In the genomic region with DNA sequence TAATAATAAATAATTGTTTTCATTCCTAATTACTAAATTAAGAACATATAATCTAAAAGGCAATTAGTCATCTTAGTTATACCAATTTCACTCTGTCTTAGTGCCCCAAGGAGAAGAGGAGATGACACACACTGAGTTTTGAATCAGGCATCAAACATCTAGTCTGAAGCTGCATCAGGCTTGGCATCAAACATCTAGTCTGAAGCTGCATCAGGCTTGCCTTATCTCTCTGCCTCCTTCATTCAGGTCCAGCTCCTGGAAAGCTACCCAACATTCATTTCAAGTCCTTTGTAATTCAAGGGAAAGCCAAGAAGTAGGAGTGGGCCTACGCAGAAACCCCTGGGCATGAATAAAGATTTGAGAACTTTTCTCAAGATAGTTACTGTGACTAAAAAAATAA, we compare ENCODE assay signal across 21 cellular contexts.
DNase-seq lines count a peak whose midpoint lies in the region; FAIRE-seq and TF ChIP-seq lines count a peak whose summit lies in the region.
"Had no signal": no experiment of that assay in that cellular context is flagged by ENCODE, and none has a peak within 500 bp of the region (broad histone marks: within the 10 kb centered on the region; RNA-seq: fewer than 3 reads in every experiment).

No MANE protein-coding gene starts in this region.

- DNase-seq in HS-5 (ENCODE audit: low read depth), result peak; percentile 25
- peak; percentile 52 for DNase-seq in astrocyte (ENCODE audit: low read depth)
- DNase-seq in keratinocyte (ENCODE audit: low read depth, low spot score), result no peak
- DNase-seq in type B pancreatic cell (ENCODE audit: extremely low spot score, unreplicated experiment), result no peak
- no peak for DNase-seq in effector CD4-positive, alpha-beta T cell
- DNase-seq in NCI-H524 treated with DMSO at 0.1 percent for 48 hours (lab: John Stamatoyannopoulos, UW), result no peak
- DNase-seq in NCI-H2107 treated with DMSO at 0.1 percent for 48 hours (lab: John Stamatoyannopoulos, UW; ENCODE audit: unreplicated experiment), result no peak
- DNase-seq: activated CD4-positive, alpha-beta memory T cell treated with anti-CD3 and anti-CD28 coated beads, Interleukin-2, amount 10 ng/mL, durations not matched to agents 7 days and 5 days; activated T-cell treated with anti-CD3 and anti-CD28 coated beads, Interleukin-2, amount 50 U/mL, for 1 hour; amniotic stem cell; CD8-positive, alpha-beta memory T cell; DMS79; effector memory CD4-positive, alpha-beta T cell; esophagus squamous epithelium; head of caudate nucleus; NCI-H187; occipital lobe; T-helper 17 cell; upper lobe of right lung; WERI-Rb-1 had no signal

- peaks cover 6% of the 10 kb centered on the region for H3K9me3 Mint-ChIP-seq in astrocyte (ENCODE audit: unreplicated experiment)
- peaks cover 9% of the 10 kb centered on the region for H3K9me3 Mint-ChIP-seq in type B pancreatic cell
- H3K9me3 Mint-ChIP-seq: activated CD4-positive, alpha-beta memory T cell treated with anti-CD3 and anti-CD28 coated beads, Interleukin-2, amount 10 ng/mL, durations not matched to agents 7 days and 5 days had no signal

- peaks cover 3% of the 10 kb centered on the region for H3K9me1 ChIP-seq in keratinocyte (ENCODE audit: control insufficient read depth, extremely low read depth, insufficient read depth, low read length)

- H3K9me3 ChIP-seq in astrocyte (ENCODE audit: insufficient read depth, low read depth, low read length) (no peaks in the 10 kb centered on the region), keratinocyte (ENCODE audit: control insufficient read depth, low read depth, low read length) (no peaks in the 10 kb centered on the region)
- H3K9me3 ChIP-seq: esophagus squamous epithelium, SJSA1, upper lobe of right lung had no signal

- FAIRE-seq in astrocyte (lab: Jason Lieb, UNC), result no peak
- FAIRE-seq in keratinocyte (lab: Jason Lieb, UNC), result peak; percentile 41

- H3K4me3 ChIP-seq in astrocyte (ENCODE audit: insufficient read depth, low read depth, low read length) (no peak overlapping the region), keratinocyte (ENCODE audit: control insufficient read depth in 2 of 3, extremely low read depth in 1 of 3, insufficient read depth in 2 of 3, low read depth in 1 of 3, low read length in 3 of 3) (no peak overlapping the region)
- H3K4me3 ChIP-seq: esophagus squamous epithelium, SJSA1, upper lobe of right lung had no signal

- no peak overlapping the region for H2AFZ ChIP-seq in astrocyte (ENCODE audit: low read depth, low read length)
- no peak overlapping the region for H2AFZ ChIP-seq in keratinocyte (ENCODE audit: control insufficient read depth, low read length)

- H3K27ac Mint-ChIP-seq in astrocyte (ENCODE audit: unreplicated experiment) (peak overlapping the region; percentile 58), type B pancreatic cell (no peak overlapping the region)
- H3K27ac Mint-ChIP-seq: activated CD4-positive, alpha-beta memory T cell treated with anti-CD3 and anti-CD28 coated beads, Interleukin-2, amount 10 ng/mL, durations not matched to agents 7 days and 5 days; CD8-positive, alpha-beta memory T cell; T-helper 17 cell had no signal

- peaks cover 10% of the 10 kb centered on the region for H3K4me1 ChIP-seq in astrocyte (ENCODE audit: insufficient read depth, low read length)
- peaks cover 17% of the 10 kb centered on the region for H3K4me1 ChIP-seq in keratinocyte (ENCODE audit: control insufficient read depth, extremely low read depth, insufficient read depth, low read length)
- H3K4me1 ChIP-seq: SJSA1 had no signal

- dilution Hi-C loops in keratinocyte (cut with MboI; ENCODE audit: extremely low pct_ligation_motif_present, low sequenced_read_pairs), result no loop called here

- H3K9ac ChIP-seq in astrocyte (ENCODE audit: low read length), result no peak overlapping the region
- no peak overlapping the region for H3K9ac ChIP-seq in keratinocyte (ENCODE audit: control insufficient read depth, extremely low read depth, insufficient read depth, low read length)

- H3K27me3 Mint-ChIP-seq in astrocyte (ENCODE audit: low read depth, unreplicated experiment), result no peaks in the 10 kb centered on the region
- no peaks in the 10 kb centered on the region for H3K27me3 Mint-ChIP-seq in type B pancreatic cell
- H3K27me3 Mint-ChIP-seq: activated CD4-positive, alpha-beta memory T cell treated with anti-CD3 and anti-CD28 coated beads, Interleukin-2, amount 10 ng/mL, durations not matched to agents 7 days and 5 days had no signal

- H3K27ac ChIP-seq in astrocyte (ENCODE audit: low read depth, low read length) (peak overlapping the region; percentile 4), keratinocyte (ENCODE audit: control insufficient read depth, insufficient read depth, low read length) (no peak overlapping the region)
- H3K27ac ChIP-seq: esophagus squamous epithelium, SJSA1, upper lobe of right lung, WERI-Rb-1 had no signal

- H3K4me1 Mint-ChIP-seq in astrocyte (ENCODE audit: low read depth, unreplicated experiment), result peaks cover 17% of the 10 kb centered on the region
- H3K4me1 Mint-ChIP-seq in type B pancreatic cell (ENCODE audit: unreplicated experiment), result peaks cover 39% of the 10 kb centered on the region
- H3K4me1 Mint-ChIP-seq: activated CD4-positive, alpha-beta memory T cell treated with anti-CD3 and anti-CD28 coated beads, Interleukin-2, amount 10 ng/mL, durations not matched to agents 7 days and 5 days; CD8-positive, alpha-beta memory T cell; T-helper 17 cell had no signal

- H3K4me3 Mint-ChIP-seq in astrocyte (ENCODE audit: unreplicated experiment) (peak overlapping the region; percentile 3), type B pancreatic cell (peak overlapping the region; percentile 32)
- H3K4me3 Mint-ChIP-seq: activated CD4-positive, alpha-beta memory T cell treated with anti-CD3 and anti-CD28 coated beads, Interleukin-2, amount 10 ng/mL, durations not matched to agents 7 days and 5 days; CD8-positive, alpha-beta memory T cell; T-helper 17 cell had no signal

- H3K79me2 ChIP-seq in astrocyte (ENCODE audit: insufficient read depth, low read length) (peaks cover 92% of the 10 kb centered on the region), keratinocyte (ENCODE audit: control insufficient read depth, insufficient read depth, low read length) (peaks cover 49% of the 10 kb centered on the region)

- H3K36me3 Mint-ChIP-seq in astrocyte (ENCODE audit: low read depth, unreplicated experiment) (peaks cover 13% of the 10 kb centered on the region), type B pancreatic cell (peaks cover 27% of the 10 kb centered on the region)
- H3K36me3 Mint-ChIP-seq: CD8-positive, alpha-beta memory T cell had no signal

- TF ChIP-seq CTCF in astrocyte (IDR thresholded peaks at IDR 0.05; ENCODE audit: insufficient read depth, low read depth, low read length) (no peak), keratinocyte (optimal IDR thresholded peaks at IDR 0.05 in 1 of 3, IDR thresholded peaks at IDR 0.05 in 1 of 3, conservative IDR thresholded peaks at IDR 0.05 in 1 of 3; ENCODE audit: extremely low read depth in 1 of 3, insufficient read depth in 2 of 3, low read length in 3 of 3) (no peak), type B pancreatic cell (conservative IDR thresholded peaks at IDR 0.05) (no peak)

- H3K27me3 ChIP-seq in astrocyte (ENCODE audit: insufficient read depth, low read length), result no peaks in the 10 kb centered on the region
- H3K27me3 ChIP-seq in keratinocyte (ENCODE audit: control insufficient read depth, extremely low read depth, insufficient read depth, low read length), result no peaks in the 10 kb centered on the region
- H3K27me3 ChIP-seq: esophagus squamous epithelium, SJSA1, upper lobe of right lung had no signal

- H3K36me3 ChIP-seq in astrocyte (ENCODE audit: insufficient read depth, low read length) (peaks cover 4% of the 10 kb centered on the region), keratinocyte (ENCODE audit: control insufficient read depth in 2 of 2, extremely low read depth in 1 of 2, insufficient read depth in 2 of 2, low read length in 2 of 2) (no peaks in the 10 kb centered on the region)
- H3K36me3 ChIP-seq: esophagus squamous epithelium, upper lobe of right lung, WERI-Rb-1 had no signal

- H3K4me2 ChIP-seq in astrocyte (ENCODE audit: low read length) (no peak overlapping the region), keratinocyte (ENCODE audit: control insufficient read depth, extremely low read depth, insufficient read depth, low read depth, low read length) (no peak overlapping the region)

- H4K20me1 ChIP-seq in astrocyte (ENCODE audit: insufficient read depth, low read length) (peaks cover 59% of the 10 kb centered on the region), keratinocyte (ENCODE audit: control insufficient read depth, extremely low read depth, insufficient read depth, low read length) (no peaks in the 10 kb centered on the region)

Comparison
In these comparisons a context has a peak if more than half of its experiments do, and no peak if none do; other contexts are left out.
1. DNase-seq: peak in HS-5 (single experiment) and astrocyte (single experiment); none in keratinocyte (single experiment), type B pancreatic cell (single experiment), effector CD4-positive, alpha-beta T cell (single experiment), NCI-H524 treated with DMSO at 0.1 percent for 48 hours (single experiment) and NCI-H2107 treated with DMSO at 0.1 percent for 48 hours (single experiment).